1 cellular context compared by ENCODE assay signal in the genomic region with DNA sequence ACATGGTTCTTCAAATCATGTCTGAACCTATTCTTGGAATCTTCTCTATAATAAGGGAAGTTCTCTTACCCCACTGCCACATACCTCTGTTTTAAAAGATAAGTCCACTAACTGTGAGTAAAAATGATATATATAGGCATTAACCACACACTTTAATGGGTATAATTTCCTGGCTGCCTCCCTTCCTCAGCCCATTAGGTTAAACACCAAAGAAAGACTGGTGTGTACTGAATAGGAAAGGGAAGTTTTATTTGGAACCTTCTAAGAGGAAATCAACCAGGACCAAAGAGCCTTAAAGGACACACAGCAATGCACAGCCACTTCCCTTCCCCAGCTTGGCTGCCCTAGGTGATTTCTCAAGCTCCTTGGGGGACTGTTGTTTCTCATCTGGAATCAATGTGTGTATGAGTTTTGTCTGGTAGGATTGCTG.
A peak's percentile ranks its signal among the peaks of the same experiment; 100 is the strongest.
TF ChIP-seq lines count a peak whose summit lies in the region.

No MANE protein-coding gene starts in this region.

TF ChIP-seq in HepG2, 621 proteins besides CTCF, POLR2A, EP300 and RAD21:
- no peak for TF ChIP-seq ZFP90 (CRISPR knock-in tag; IDR thresholded peaks at IDR 0.05; ENCODE audit: borderline replicate concordance)
- TF ChIP-seq POLR2AphosphoS5 (IDR thresholded peaks at IDR 0.05; ENCODE audit: low read depth, low read length), result 0 out of 2 replicates have a peak, but pooled peaks have one; percentile 14
- no peak for TF ChIP-seq FUBP1 (CRISPR knock-in tag; IDR thresholded peaks at IDR 0.05; ENCODE audit: borderline replicate concordance)
- TF ChIP-seq TBX2 (CRISPR knock-in tag; IDR thresholded peaks at IDR 0.05; ENCODE audit: borderline replicate concordance), result no peak
- no peak for TF ChIP-seq NR2F2 (IDR thresholded peaks at IDR 0.05; ENCODE audit: borderline replicate concordance, low read depth)
- no peak for TF ChIP-seq ZNF703 (CRISPR knock-in tag; IDR thresholded peaks at IDR 0.05; ENCODE audit: borderline replicate concordance)
